10 cellular contexts compared by ENCODE assay signal in genomic region chr1:16978589-16979474, GRCh38. TPM values are rescaled to one million over a fixed set of nuclear protein-coding genes. Genes with fewer than 3 reads are reported as not detected.
DNase-seq lines count a peak whose midpoint lies in the region; ATAC-seq and TF ChIP-seq lines count a peak whose summit lies in the region.
"Had no signal": no experiment of that assay in that cellular context is flagged by ENCODE, and none has a peak within 500 bp of the region (broad histone marks: within the 10 kb centered on the region; RNA-seq: fewer than 3 reads in every experiment).

No MANE protein-coding gene starts in this region.

- POLR2A ChIA-PET in activated CD4-positive, alpha-beta T cell treated with anti-CD3 and anti-CD28 coated beads for 36 hours (lab: Charles Lee), result no interaction called here

- intact Hi-C loops in esophagus squamous epithelium (cut with DNase I), result no loop called here
- intact Hi-C loops in activated CD4-positive, alpha-beta T cell treated with anti-CD3 and anti-CD28 coated beads for 36 hours (cut with DNase I, micrococcal nuclease), result no loop called here

- TF ChIP-seq CTCF in OCI-LY3 (IDR thresholded peaks at IDR 0.05; ENCODE audit: low read depth, low read length) (no peak), esophagus squamous epithelium (IDR thresholded peaks at IDR 0.05) (no peak), nephron (IDR thresholded peaks at IDR 0.05; ENCODE audit: unreplicated experiment in 3 of 3) (no peak)

- H3K27ac Mint-ChIP-seq in nephron, result peak overlapping the region; percentile 82 to 92 (median 85)
- no peak overlapping the region for H3K27ac Mint-ChIP-seq in activated CD4-positive, alpha-beta T cell treated with anti-CD3 and anti-CD28 coated beads for 36 hours
- H3K27ac Mint-ChIP-seq: B cell had no signal

- H3K4me2 ChIP-seq in OCI-LY3 (ENCODE audit: low read length), result no peak overlapping the region

- H3K9me3 ChIP-seq in OCI-LY3 (ENCODE audit: insufficient read depth, low read length) (no peaks in the 10 kb centered on the region), esophagus squamous epithelium (no peaks in the 10 kb centered on the region)

- 57% methylated on average over 2 of the region's 19 CpGs; no CpG with 5 or more reads in 1 of the 2 donors for WGBS in esophagus squamous epithelium, 2 donors

- peaks cover 16% of the 10 kb centered on the region for H3K36me3 Mint-ChIP-seq in nephron (ENCODE audit: low read depth)
- H3K36me3 Mint-ChIP-seq in activated CD4-positive, alpha-beta T cell treated with anti-CD3 and anti-CD28 coated beads for 36 hours (ENCODE audit: low read depth), result no peaks in the 10 kb centered on the region

- no peak overlapping the region for H3K27ac ChIP-seq in OCI-LY3 (ENCODE audit: low read length)
- peak overlapping the region; percentile 13 to 78 (median 69) for H3K27ac ChIP-seq in esophagus squamous epithelium

- H3K4me3 Mint-ChIP-seq in nephron, result peak overlapping the region; percentile 88 to 93 (median 93)
- H3K4me3 Mint-ChIP-seq in activated CD4-positive, alpha-beta T cell treated with anti-CD3 and anti-CD28 coated beads for 36 hours, result no peak overlapping the region

- peaks cover 13% of the 10 kb centered on the region for H3K27me3 Mint-ChIP-seq in nephron (ENCODE audit: low read depth)
- H3K27me3 Mint-ChIP-seq in activated CD4-positive, alpha-beta T cell treated with anti-CD3 and anti-CD28 coated beads for 36 hours, result peaks cover 16% of the 10 kb centered on the region

- no peak for ATAC-seq in HG02870 (IDR thresholded peaks at IDR 0.05; ENCODE audit: unreplicated experiment)
- no peak for ATAC-seq in HG02885 (IDR thresholded peaks at IDR 0.05; ENCODE audit: poor library complexity, unreplicated experiment)
- ATAC-seq in activated CD4-positive, alpha-beta T cell treated with anti-CD3 and anti-CD28 coated beads for 36 hours, result no peak

- peaks cover 40% of the 10 kb centered on the region for H3K4me1 Mint-ChIP-seq in nephron
- H3K4me1 Mint-ChIP-seq in activated CD4-positive, alpha-beta T cell treated with anti-CD3 and anti-CD28 coated beads for 36 hours, result peaks cover 13% of the 10 kb centered on the region

- CTCF ChIA-PET in activated CD4-positive, alpha-beta T cell treated with anti-CD3 and anti-CD28 coated beads for 36 hours (lab: Charles Lee), result interaction anchor here (2.2 kb wide), 1 partner anchor 19 kb away, joined by 8 read pairs; no protein-coding TSS in a partner anchor

- H3K9me3 Mint-ChIP-seq in nephron, result no peaks in the 10 kb centered on the region
- H3K9me3 Mint-ChIP-seq in activated CD4-positive, alpha-beta T cell treated with anti-CD3 and anti-CD28 coated beads for 36 hours (ENCODE audit: low read depth), result no peaks in the 10 kb centered on the region

- H3K9ac ChIP-seq in OCI-LY3 (ENCODE audit: low read length), result no peak overlapping the region

- no peaks in the 10 kb centered on the region for H3K79me2 ChIP-seq in OCI-LY3 (ENCODE audit: low read length)

- H3K4me3 ChIP-seq in OCI-LY3 (ENCODE audit: low read length) (no peak overlapping the region), esophagus squamous epithelium (peak overlapping the region in 3 of 4 donors; percentile 35 to 73 (median 55))

- H4K20me1 ChIP-seq in OCI-LY3 (ENCODE audit: insufficient read depth, low read length), result no peaks in the 10 kb centered on the region

- H3K27me3 ChIP-seq in OCI-LY3 (ENCODE audit: low read depth, low read length) (no peaks in the 10 kb centered on the region), esophagus squamous epithelium (peaks cover 0 to 31% (median 0%) of the 10 kb centered on the region in 4 donors)

- H2AFZ ChIP-seq in OCI-LY3 (ENCODE audit: low read depth, low read length), result 0 out of 2 replicates have a peak overlapping the region, but pooled peaks have one; percentile 46

- peak in 1 of 4 donors; percentile 37 for TF ChIP-seq POLR2A in esophagus squamous epithelium (IDR thresholded peaks at IDR 0.05)

- H3K4me1 ChIP-seq in OCI-LY3 (ENCODE audit: low read length) (no peaks in the 10 kb centered on the region), esophagus squamous epithelium (peaks cover 11 to 62% (median 19%) of the 10 kb centered on the region in 3 donors)

- peak; percentile 52 for DNase-seq in A172 (ENCODE audit: low spot score)
- no peak for DNase-seq in esophagus squamous epithelium (lab: John Stamatoyannopoulos, UW)
- DNase-seq in activated CD4-positive, alpha-beta T cell treated with anti-CD3 and anti-CD28 coated beads for 36 hours, result no peak
- DNase-seq in NCI-H2171 treated with DMSO at 0.1 percent for 48 hours (lab: John Stamatoyannopoulos, UW), result no peak
- DNase-seq: activated CD4-positive, CD25-positive, alpha-beta regulatory T cell had no signal

- H3K36me3 ChIP-seq in OCI-LY3 (replicated peaks; ENCODE audit: low read depth, low read length) (no peaks in the 10 kb centered on the region), esophagus squamous epithelium (no peaks in the 10 kb centered on the region)

RNA-seq across cellular contexts. Expression of gene MFAP2, which starts 1.6 kb away (rescaled TPM):
- 0.41 TPM in 1 of 2 replicates, not detected in the other for total RNA-seq in A172 (2014; rRNA removed; shearing (Covaris generic))
- total RNA-seq in esophagus squamous epithelium, result 10 to 100 TPM in 1 of 4 donors, 1 to 10 TPM in 1, under 1 TPM in 1, not detected in 1; 0.70 to 10.5 (median 4.2) TPM
- not detected for total RNA-seq in activated CD4-positive, alpha-beta T cell treated with anti-CD3 and anti-CD28 coated beads for 36 hours
- total RNA-seq: B cell had no signal

RNA-seq across cellular contexts. Expression of gene ATP13A2, which starts 32.9 kb away (rescaled TPM):
- total RNA-seq in A172 (2014; rRNA removed; shearing (Covaris generic)), result 39.9 and 57.7 TPM in 2 replicates
- 10 to 100 TPM; 23.8 to 66.5 (median 41.8) TPM for total RNA-seq in esophagus squamous epithelium
- total RNA-seq in activated CD4-positive, alpha-beta T cell treated with anti-CD3 and anti-CD28 coated beads for 36 hours, result 10 to 100 TPM; 30.7 to 32.0 TPM

RNA-seq across cellular contexts. Expression of gene CROCC, which starts 57.1 kb away (rescaled TPM):
- 3.4 and 5.0 TPM in 2 replicates for total RNA-seq in A172 (2014; rRNA removed; shearing (Covaris generic))
- 10 to 100 TPM in 3 of 4 donors, 1 to 10 TPM in 1; 8.5 to 43.1 (median 30.2) TPM for total RNA-seq in esophagus squamous epithelium
- 10 to 100 TPM; 18.4 to 25.7 TPM for total RNA-seq in activated CD4-positive, alpha-beta T cell treated with anti-CD3 and anti-CD28 coated beads for 36 hours
